ENCODE assay signal across 10 cellular contexts in the genomic region with DNA sequence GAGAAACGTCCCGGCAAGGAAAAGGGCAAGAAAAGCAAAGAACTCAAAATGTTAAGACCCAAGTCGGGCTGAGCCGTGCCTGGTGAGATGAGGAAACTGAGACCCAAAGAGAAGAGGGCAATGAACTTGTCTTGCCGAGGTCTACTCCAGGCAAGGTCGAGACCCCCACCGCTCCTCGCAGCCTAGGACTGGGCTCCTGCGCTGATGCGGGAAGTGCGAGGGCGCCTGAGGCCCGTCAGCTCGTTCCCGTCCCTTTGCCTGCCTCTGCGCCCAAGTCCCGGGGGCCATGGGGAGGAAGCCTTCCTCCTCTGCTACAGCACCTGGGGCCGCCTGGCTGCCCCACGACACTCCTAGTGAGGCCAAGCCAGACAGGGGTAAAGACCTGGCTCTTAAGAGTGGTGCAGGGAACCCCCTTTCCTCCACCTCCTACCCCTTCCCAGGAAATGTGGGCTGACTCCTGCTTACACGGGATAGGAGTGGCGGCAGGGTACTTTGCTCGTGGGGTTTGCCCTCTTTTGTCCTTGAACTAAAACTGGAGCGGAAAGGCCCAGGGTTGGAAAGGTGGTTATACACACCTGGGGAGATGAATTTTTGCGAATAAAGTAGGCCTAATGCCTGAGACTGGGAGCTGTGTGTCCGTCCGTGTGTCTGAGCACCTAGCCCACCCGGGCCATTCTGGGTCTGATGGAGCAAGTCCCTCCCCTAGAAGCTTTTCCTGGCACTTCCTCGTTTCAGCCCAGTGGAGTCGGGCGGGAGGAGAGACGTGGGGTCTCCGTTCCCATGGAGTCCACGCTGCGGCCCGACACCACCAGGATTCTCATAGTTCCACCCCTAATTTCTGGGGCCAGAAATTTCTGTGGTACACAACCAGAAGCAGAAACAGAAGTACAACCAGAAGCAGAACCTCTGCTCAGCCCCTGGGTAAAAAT. TPM values are rescaled to one million over a fixed set of nuclear protein-coding genes. Genes with fewer than 3 reads are reported as not detected.
DNase-seq lines count a peak whose midpoint lies in the region; ATAC-seq, FAIRE-seq and TF ChIP-seq lines count a peak whose summit lies in the region.
"Had no signal": no experiment of that assay in that cellular context is flagged by ENCODE, and none has a peak within 500 bp of the region (broad histone marks: within the 10 kb centered on the region; RNA-seq: fewer than 3 reads in every experiment).

No MANE protein-coding gene starts in this region.

- TF ChIP-seq CTCF in IMR-90 (conservative IDR thresholded peaks at IDR 0.05; ENCODE audit: low read depth, low read length), result no peak
- no peak for TF ChIP-seq CTCF in endodermal cell (conservative IDR thresholded peaks at IDR 0.05)
- no peak for TF ChIP-seq CTCF in neural crest cell (conservative IDR thresholded peaks at IDR 0.05)

- H3K36me3 ChIP-seq in CD4-positive, CD25-positive, alpha-beta regulatory T cell (ENCODE audit: control insufficient read depth, insufficient read depth, low read length), result no peaks in the 10 kb centered on the region
- no peaks in the 10 kb centered on the region for H3K36me3 ChIP-seq in IMR-90 (ENCODE audit: control insufficient read depth, insufficient read depth, low read length)
- H3K36me3 ChIP-seq in endodermal cell (ENCODE audit: control insufficient read depth, insufficient read depth, low read length), result no peaks in the 10 kb centered on the region

- no peak overlapping the region for H3K14ac ChIP-seq in IMR-90 (replicated peaks; ENCODE audit: low read depth, low read length)

- H3K4me1 ChIP-seq in CD4-positive, CD25-positive, alpha-beta regulatory T cell (ENCODE audit: control insufficient read depth, insufficient read depth, low read length, poor library complexity, severe bottlenecking), result peaks cover 34% of the 10 kb centered on the region
- H3K4me1 ChIP-seq in IMR-90 (ENCODE audit: control insufficient read depth, insufficient read depth, low read length), result peaks cover 6% of the 10 kb centered on the region; the same call in 1 of the 2 replicates
- no peaks in the 10 kb centered on the region for H3K4me1 ChIP-seq in endodermal cell (ENCODE audit: control insufficient read depth, insufficient read depth, low read length)

- in situ Hi-C loops in IMR-90 (cut with MboI; ENCODE audit: low sequenced_read_pairs), result no loop called here

- no peak overlapping the region for H2AK5ac ChIP-seq in IMR-90 (ENCODE audit: low read depth, low read length)

- no peaks in the 10 kb centered on the region for H3K36me3 Mint-ChIP-seq in CD4-positive, CD25-positive, alpha-beta regulatory T cell
- H3K36me3 Mint-ChIP-seq in endodermal cell (ENCODE audit: low read depth), result no peaks in the 10 kb centered on the region
- no peaks in the 10 kb centered on the region for H3K36me3 Mint-ChIP-seq in neural crest cell (ENCODE audit: low read depth)

- no peak overlapping the region for H3K18ac ChIP-seq in IMR-90 (ENCODE audit: low read depth, low read length)

- no peak overlapping the region for H3K4me3 ChIP-seq in CD4-positive, CD25-positive, alpha-beta regulatory T cell (ENCODE audit: low read depth, low read length)
- no peak overlapping the region for H3K4me3 ChIP-seq in IMR-90 (ENCODE audit: insufficient read depth, low read depth, low read length)
- peak overlapping the region; percentile 85 for H3K4me3 ChIP-seq in endodermal cell (ENCODE audit: low read length)
- H3K4me3 ChIP-seq: K562 had no signal

- no peak overlapping the region for H2BK15ac ChIP-seq in IMR-90 (ENCODE audit: low read depth, low read length)

- peak overlapping the region; percentile 25 for H2AFZ ChIP-seq in IMR-90 (replicated peaks; ENCODE audit: low read length, poor library complexity)

- no peak overlapping the region for H2BK120ac ChIP-seq in IMR-90 (ENCODE audit: low read depth, low read length)

- H3K4ac ChIP-seq in IMR-90 (ENCODE audit: low read depth, low read length), result no peak overlapping the region

- H3K9me3 Mint-ChIP-seq in CD4-positive, CD25-positive, alpha-beta regulatory T cell, result peaks cover 0 to 2% (median 0%) of the 10 kb centered on the region in 7 donors
- H3K9me3 Mint-ChIP-seq in endodermal cell (no peaks in the 10 kb centered on the region), neural crest cell (no peaks in the 10 kb centered on the region)

- peaks cover 0 to 25% (median 4%) of the 10 kb centered on the region in 4 donors for H3K4me1 Mint-ChIP-seq in CD4-positive, CD25-positive, alpha-beta regulatory T cell
- H3K4me1 Mint-ChIP-seq in endodermal cell (no peaks in the 10 kb centered on the region), neural crest cell (peaks cover 13% of the 10 kb centered on the region)

- no peak overlapping the region for H2BK20ac ChIP-seq in IMR-90 (ENCODE audit: low read depth, low read length)

- H3K4me2 ChIP-seq in IMR-90 (ENCODE audit: low read depth, low read length), result no peak overlapping the region

- no peak overlapping the region for H2BK5ac ChIP-seq in IMR-90 (ENCODE audit: low read depth, low read length, poor library complexity, severe bottlenecking)

- POLR2A ChIA-PET in IMR-90 (lab: Charles Lee; ENCODE audit: unreplicated experiment), result no interaction called here

- TF ChIP-seq RAD21 in IMR-90 (IDR thresholded peaks at IDR 0.05; ENCODE audit: low read length), result no peak

- H3K27me3 Mint-ChIP-seq in CD4-positive, CD25-positive, alpha-beta regulatory T cell, result peaks cover 69% of the 10 kb centered on the region
- H3K27me3 Mint-ChIP-seq in endodermal cell (ENCODE audit: insufficient read depth) (peaks cover 83% of the 10 kb centered on the region), neural crest cell (ENCODE audit: low read depth) (peaks cover 89% of the 10 kb centered on the region)

- H4K20me1 ChIP-seq in IMR-90 (ENCODE audit: insufficient read depth, low read length), result no peaks in the 10 kb centered on the region

- no peaks in the 10 kb centered on the region for H3K9me1 ChIP-seq in IMR-90 (ENCODE audit: insufficient read depth, low read length)

- H3K4me3 Mint-ChIP-seq in CD4-positive, CD25-positive, alpha-beta regulatory T cell, result peak overlapping the region; percentile 10 to 86 (median 76)
- H3K4me3 Mint-ChIP-seq in endodermal cell, result peak overlapping the region; percentile 66
- peak overlapping the region; percentile 87 for H3K4me3 Mint-ChIP-seq in neural crest cell

- ATAC-seq in CD4-positive, CD25-positive, alpha-beta regulatory T cell (ENCODE audit: low read depth in 2 of 2), result no peak
- no peak for ATAC-seq in IMR-90 (ENCODE audit: low read depth)
- ATAC-seq in HG02642 (IDR thresholded peaks at IDR 0.05; ENCODE audit: poor library complexity, unreplicated experiment), result no peak
- ATAC-seq: K562 had no signal

- no peak for FAIRE-seq in GM12892 (lab: Jason Lieb, UNC)
- FAIRE-seq: K562 had no signal

- 13% methylated on average over 11 of the region's 35 CpGs; no CpG with 5 or more reads in 1 of the 2 experiments for WGBS in IMR-90 (ENCODE audit: extremely low coverage in 2 of 2, insufficient read length in 1 of 2), 2 experiments
- WGBS in endodermal cell (ENCODE audit: insufficient coverage in 1 of 2, insufficient read length in 1 of 2), 2 experiments, result 21 to 28% methylated on average over 24 to 35 of the region's 35 CpGs

- CTCF ChIA-PET in IMR-90 (lab: Yijun Ruan, JAX), result no interaction called here

- no peak overlapping the region for H4K5ac ChIP-seq in IMR-90 (ENCODE audit: low read depth, low read length)

- no peaks in the 10 kb centered on the region for H3K9me3 ChIP-seq in CD4-positive, CD25-positive, alpha-beta regulatory T cell (ENCODE audit: control insufficient read depth in 2 of 2, low read length in 2 of 2)
- H3K9me3 ChIP-seq in IMR-90 (ENCODE audit: control insufficient read depth, insufficient read depth, low read length) (no peaks in the 10 kb centered on the region), endodermal cell (ENCODE audit: control insufficient read depth, low read length) (no peaks in the 10 kb centered on the region)

- DNase-seq in CD4-positive, CD25-positive, alpha-beta regulatory T cell, result no peak
- no peak for DNase-seq in IMR-90
- DNase-seq in endodermal cell, result peak; percentile 80
- DNase-seq in neural crest cell (ENCODE audit: low read depth, low spot score), result no peak
- DNase-seq in GM12892 (ENCODE audit: insufficient read length), result no peak
- no peak for DNase-seq in AML-193 (lab: John Stamatoyannopoulos, UW)
- no peak for DNase-seq in effector CD8-positive, alpha-beta T cell (lab: John Stamatoyannopoulos, UW)
- DNase-seq: DND-41 had no signal

- H4K91ac ChIP-seq in IMR-90 (ENCODE audit: insufficient read depth, low read depth, low read length), result no peak overlapping the region

- H3K79me1 ChIP-seq in IMR-90 (ENCODE audit: low read depth in 1 of 2, low read length in 2 of 2), result no peaks in the 10 kb centered on the region

- dilution Hi-C loops in IMR-90 (cut with HindIII; ENCODE audit: low sequenced_read_pairs, unreplicated experiment), result no loop called here

- intact Hi-C loops in IMR-90 (cut with micrococcal nuclease), result loop anchor here (5.0 kb wide), 1 partner anchor 243 kb away; a partner anchor contains a TSS

- H2AK9ac ChIP-seq in IMR-90 (replicated peaks; ENCODE audit: low read depth, low read length, poor library complexity), result peak overlapping the region; percentile 39

- no peak overlapping the region for H3K9ac ChIP-seq in IMR-90 (ENCODE audit: low read depth, low read length)
- no peak overlapping the region for H3K9ac ChIP-seq in endodermal cell (ENCODE audit: extremely low read depth, low read length, poor library complexity, severe bottlenecking)

- H4K8ac ChIP-seq in IMR-90 (ENCODE audit: low read depth in 2 of 2, low read length in 2 of 2), result no peak overlapping the region

- H3K56ac ChIP-seq in IMR-90 (ENCODE audit: extremely low read depth, insufficient read depth, low read length), result no peak overlapping the region

- no TSS peak for BruUV-seq in IMR-90 (replicated peaks; lab: Mats Ljungman, UMichigan)

- no peak overlapping the region for H3K23ac ChIP-seq in IMR-90 (ENCODE audit: low read depth, low read length)

- TF ChIP-seq POLR2A in IMR-90 (IDR thresholded peaks at IDR 0.05; ENCODE audit: low read depth, low read length) (no peak), GM12892 (IDR thresholded peaks at IDR 0.05; ENCODE audit: low read depth, low read length) (no peak)

- H3K27me3 ChIP-seq in CD4-positive, CD25-positive, alpha-beta regulatory T cell (ENCODE audit: control insufficient read depth, insufficient read depth, low read length), result peaks cover 50% of the 10 kb centered on the region
- H3K27me3 ChIP-seq in IMR-90 (ENCODE audit: control insufficient read depth, insufficient read depth, low read length) (peaks cover 87% of the 10 kb centered on the region), endodermal cell (ENCODE audit: control insufficient read depth, insufficient read depth, low read length, poor library complexity, severe bottlenecking) (peaks cover 86% of the 10 kb centered on the region)

- peak overlapping the region in 1 of 3 donors; percentile 73 for H3K27ac Mint-ChIP-seq in CD4-positive, CD25-positive, alpha-beta regulatory T cell
- H3K27ac Mint-ChIP-seq in endodermal cell (no peak overlapping the region), neural crest cell (ENCODE audit: unreplicated experiment) (no peak overlapping the region)

- no peak overlapping the region for H3K27ac ChIP-seq in CD4-positive, CD25-positive, alpha-beta regulatory T cell (ENCODE audit: insufficient read depth, low read length, poor library complexity, severe bottlenecking)
- H3K27ac ChIP-seq in IMR-90 (ENCODE audit: insufficient read depth, low read length), result no peak overlapping the region
- H3K27ac ChIP-seq in endodermal cell (ENCODE audit: low read depth, low read length), result no peak overlapping the region

RNA-seq across cellular contexts. Expression of a gene that starts 1.1 kb away (rescaled TPM):
- not detected for total RNA-seq in CD4-positive, CD25-positive, alpha-beta regulatory T cell
- polyA plus RNA-seq in CD4-positive, CD25-positive, alpha-beta regulatory T cell, result under 1 TPM in 3 of 4 donors, not detected in 1; 0.02 to 0.29 (median 0.21) TPM
- not detected in 2 replicates for total RNA-seq in IMR-90 (2012; rRNA removed)
- polyA plus RNA-seq in IMR-90 (2012; rRNA removed), result not detected in 2 replicates
- polyA plus RNA-seq in IMR-90 (2012; cell fraction: cytosol; rRNA removed), result not detected in 2 replicates
- not detected in 2 replicates for polyA plus RNA-seq in IMR-90 (2012; cell fraction: nucleus; rRNA removed; ENCODE audit: low replicate concordance)
- total RNA-seq in endodermal cell, result 1 to 10 TPM in 1 of 2 donors, under 1 TPM in 1; 0.73 to 1.2 TPM
- 1.5 TPM for polyA plus RNA-seq in endodermal cell (2013, experiment 1 of 2)
- 0.58 TPM for polyA plus RNA-seq in endodermal cell (2013, experiment 2 of 2)
- total RNA-seq in neural crest cell, result 0.49 and 1.0 TPM in 2 replicates
- polyA plus RNA-seq in GM12892 (2012; ENCODE audit: missing spikeins), result 1.8 TPM
- total RNA-seq: K562 had no signal

RNA-seq across cellular contexts. Expression of a gene that starts 38.7 kb away (rescaled TPM):
- total RNA-seq in CD4-positive, CD25-positive, alpha-beta regulatory T cell, result 24.3 TPM
- 10 to 100 TPM; 23.4 to 35.9 (median 28.5) TPM for polyA plus RNA-seq in CD4-positive, CD25-positive, alpha-beta regulatory T cell
- total RNA-seq in IMR-90 (2012; rRNA removed) (12.2 and 14.5 TPM in 2 replicates), endodermal cell (10 to 100 TPM; 26.3 to 38.4 TPM), neural crest cell (56.3 and 57.8 TPM in 2 replicates)
- 4.2 and 5.1 TPM in 2 replicates for polyA plus RNA-seq in IMR-90 (2012; rRNA removed)
- 1.8 and 2.1 TPM in 2 replicates for polyA plus RNA-seq in IMR-90 (2012; cell fraction: cytosol; rRNA removed)
- polyA plus RNA-seq in IMR-90 (2012; cell fraction: nucleus; rRNA removed; ENCODE audit: low replicate concordance), result 1.5 and 6.1 TPM in 2 replicates
- polyA plus RNA-seq in endodermal cell (2013, experiment 1 of 2), result 15.9 TPM
- 13.6 TPM for polyA plus RNA-seq in endodermal cell (2013, experiment 2 of 2)
- 11.3 TPM for polyA plus RNA-seq in GM12892 (2012; ENCODE audit: missing spikeins)
